In the genomic region with DNA sequence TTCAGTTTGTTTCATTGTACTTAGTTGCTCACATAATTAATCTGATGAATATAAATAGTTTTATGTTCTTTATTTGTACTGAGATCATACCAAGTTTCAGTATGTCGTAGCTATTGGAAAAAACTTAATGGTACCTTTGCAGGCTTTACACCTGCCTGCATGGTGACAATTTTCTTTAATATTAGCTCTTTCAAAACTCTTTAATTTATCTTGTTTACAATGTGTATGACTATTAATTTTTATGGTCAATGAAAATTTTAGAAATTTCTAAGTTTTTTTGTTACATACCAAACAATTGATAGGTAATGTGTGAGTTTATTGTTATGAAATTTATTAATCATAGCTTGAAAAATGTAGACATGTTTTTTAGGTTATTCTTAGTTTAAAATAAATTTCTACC, we compare ENCODE assay signal across 1 cellular context.
TF ChIP-seq lines count a peak whose summit lies in the region.

No MANE protein-coding gene starts in this region.

TF ChIP-seq in K562, 482 proteins besides CTCF, POLR2A, EP300 and RAD21 (continued from another document):
- TF ChIP-seq GATAD2B (IDR thresholded peaks at IDR 0.05; ENCODE audit: borderline replicate concordance) (0 out of 2 replicates have a peak, but pooled peaks have one; percentile 57), CHAMP1 (IDR thresholded peaks at IDR 0.05) (peak; percentile 51; the same call in 1 of the 2 replicates), THRAP3 (IDR thresholded peaks at IDR 0.05; ENCODE audit: borderline replicate concordance) (0 out of 2 replicates have a peak, but pooled peaks have one; percentile 25), NCOA1 (IDR thresholded peaks at IDR 0.05; ENCODE audit: low read depth) (no peak), POLR2H (tag; IDR thresholded peaks at IDR 0.05; ENCODE audit: low read depth) (0 out of 2 replicates have a peak, but pooled peaks have one; percentile 6), RFX1 (IDR thresholded peaks at IDR 0.05) (0 out of 2 replicates have a peak, but pooled peaks have one; percentile 8), HSF4 (CRISPR knock-in tag; IDR thresholded peaks at IDR 0.05; ENCODE audit: borderline replicate concordance) (peak; percentile 38; the same call in 1 of the 2 replicates), U2AF1 (optimal IDR thresholded peaks at IDR 0.05; ENCODE audit: low read depth, low read length) (no peak)
- TF ChIP-seq, protein P1, sequence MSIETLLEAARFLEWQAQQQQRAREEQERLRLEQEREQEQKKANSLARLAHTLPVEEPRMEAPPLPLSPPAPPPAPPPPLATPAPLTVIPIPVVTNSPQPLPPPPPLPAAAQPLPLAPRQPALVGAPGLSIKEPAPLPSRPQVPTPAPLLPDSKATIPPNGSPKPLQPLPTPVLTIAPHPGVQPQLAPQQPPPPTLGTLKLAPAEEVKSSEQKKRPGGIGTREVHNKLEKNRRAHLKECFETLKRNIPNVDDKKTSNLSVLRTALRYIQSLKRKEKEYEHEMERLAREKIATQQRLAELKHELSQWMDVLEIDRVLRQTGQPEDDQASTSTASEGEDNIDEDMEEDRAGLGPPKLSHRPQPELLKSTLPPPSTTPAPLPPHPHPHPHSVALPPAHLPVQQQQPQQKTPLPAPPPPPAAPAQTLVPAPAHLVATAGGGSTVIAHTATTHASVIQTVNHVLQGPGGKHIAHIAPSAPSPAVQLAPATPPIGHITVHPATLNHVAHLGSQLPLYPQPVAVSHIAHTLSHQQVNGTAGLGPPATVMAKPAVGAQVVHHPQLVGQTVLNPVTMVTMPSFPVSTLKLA (conservative IDR thresholded peaks at IDR 0.05), result peak in 1 of 2 experiments; percentile 41; a peak in 1 of 4 replicates
